Comparison of ENCODE assay signal across 9 cellular contexts in genomic region chr21:31732538-31732864, GRCh38. TPM values are rescaled to one million over a fixed set of nuclear protein-coding genes. Genes with fewer than 3 reads are reported as not detected.
A peak's percentile ranks its signal among the peaks of the same experiment; 100 is the strongest.
DNase-seq lines count a peak whose midpoint lies in the region; ATAC-seq, FAIRE-seq and TF ChIP-seq lines count a peak whose summit lies in the region.
"Had no signal": no experiment of that assay in that cellular context is flagged by ENCODE, and none has a peak within 500 bp of the region (broad histone marks: within the 10 kb centered on the region; RNA-seq: fewer than 3 reads in every experiment).

No MANE protein-coding gene starts in this region.

- H3K9me3 Mint-ChIP-seq in activated CD8-positive, alpha-beta T cell treated with anti-CD3 and anti-CD28 coated beads, Interleukin-2, amount 10 ng/mL, durations not matched to agents 7 days and 5 days (ENCODE audit: insufficient read depth): no peaks in the 10 kb centered on the region
- H3K9me3 Mint-ChIP-seq: mesothelial cell of epicardium had no signal

- no peak overlapping the region for H3K27ac Mint-ChIP-seq in activated CD8-positive, alpha-beta T cell treated with anti-CD3 and anti-CD28 coated beads, Interleukin-2, amount 10 ng/mL, durations not matched to agents 7 days and 5 days

- intact Hi-C loops in endothelial cell of umbilical vein (cut with micrococcal nuclease): loop anchor here (5.0 kb wide), 1 partner anchor 810 kb away; no protein-coding TSS in a partner anchor

- no peak for TF ChIP-seq CTCF in endothelial cell of umbilical vein (IDR thresholded peaks at IDR 0.05; ENCODE audit: extremely low read depth in 1 of 2, insufficient read depth in 1 of 2, low read depth in 1 of 2, low read length in 2 of 2)

- TF ChIP-seq POLR2A in endothelial cell of umbilical vein (IDR thresholded peaks at IDR 0.05; ENCODE audit: low read depth, low read length): no peak

- H3K36me3 ChIP-seq in BLaER1 (peaks cover 18% of the 10 kb centered on the region), KOPT-K1 (ENCODE audit: insufficient read depth, low read length) (peaks cover 15% of the 10 kb centered on the region; the same call in 1 of the 2 replicates), endothelial cell of umbilical vein (ENCODE audit: control insufficient read depth in 2 of 2, extremely low read depth in 1 of 2, insufficient read depth in 2 of 2, low read length in 2 of 2) (no peaks in the 10 kb centered on the region), neuron (ENCODE audit: insufficient read depth, low read length) (no peaks in the 10 kb centered on the region)

- H3K9me1 ChIP-seq in endothelial cell of umbilical vein (replicated peaks; ENCODE audit: control insufficient read depth, extremely low read depth, insufficient read depth, low read length): no peaks in the 10 kb centered on the region

- H3K4me2 ChIP-seq in BLaER1 (peak overlapping the region; percentile 94), endothelial cell of umbilical vein (ENCODE audit: insufficient read depth, low read length) (peak overlapping the region; percentile 79)

- no peak for DNase-seq in endothelial cell of umbilical vein (ENCODE audit: low read depth, low spot score)
- no peak for DNase-seq in SKM-1 (lab: John Stamatoyannopoulos, UW; ENCODE audit: unreplicated experiment)
- DNase-seq in activated CD8-positive, alpha-beta T cell treated with anti-CD3 and anti-CD28 coated beads, Interleukin-2, amount 10 ng/mL, durations not matched to agents 7 days and 5 days: no peak
- no peak for DNase-seq in NCI-H2107 (lab: John Stamatoyannopoulos, UW)

- peaks cover 1% of the 10 kb centered on the region; the same call in 1 of the 2 replicates for H3K9me3 ChIP-seq in BLaER1
- no peaks in the 10 kb centered on the region for H3K9me3 ChIP-seq in KOPT-K1 (ENCODE audit: insufficient read depth, low read length, poor library complexity, severe bottlenecking)
- H3K9me3 ChIP-seq in endothelial cell of umbilical vein (replicated peaks; ENCODE audit: control insufficient read depth, insufficient read depth, low read length): no peaks in the 10 kb centered on the region
- H3K9me3 ChIP-seq in neuron (ENCODE audit: low read length): no peaks in the 10 kb centered on the region

- ATAC-seq in activated CD8-positive, alpha-beta T cell treated with anti-CD3 and anti-CD28 coated beads, Interleukin-2, amount 10 ng/mL, durations not matched to agents 7 days and 5 days: no peak
- no peak for ATAC-seq in GM19324 (IDR thresholded peaks at IDR 0.05; ENCODE audit: low FRiP score, unreplicated experiment)

- H3K36me3 Mint-ChIP-seq in activated CD8-positive, alpha-beta T cell treated with anti-CD3 and anti-CD28 coated beads, Interleukin-2, amount 10 ng/mL, durations not matched to agents 7 days and 5 days (ENCODE audit: low read depth): no peaks in the 10 kb centered on the region
- H3K36me3 Mint-ChIP-seq: mesothelial cell of epicardium had no signal

- H2AFZ ChIP-seq in endothelial cell of umbilical vein (ENCODE audit: low read depth, low read length): peak overlapping the region; percentile 78
- H2AFZ ChIP-seq in neuron (ENCODE audit: low read depth, low read length): peak overlapping the region; percentile 75

- dilution Hi-C loops in endothelial cell of umbilical vein (cut with MboI; ENCODE audit: extremely low pct_ligation_motif_present, low sequenced_read_pairs): no loop called here

- H3K9ac ChIP-seq in BLaER1 (peak overlapping the region; percentile 99), endothelial cell of umbilical vein (replicated peaks; ENCODE audit: extremely low read depth, insufficient read depth, low read length) (peak overlapping the region; percentile 78)

- POLR2A ChIA-PET in endothelial cell of umbilical vein (lab: Charles Lee): no interaction called here
- POLR2A ChIA-PET in activated CD8-positive, alpha-beta T cell treated with anti-CD3 and anti-CD28 coated beads, Interleukin-2, amount 10 ng/mL, durations not matched to agents 7 days and 5 days (lab: Charles Lee): interaction anchor here (0.6 to 0.9 kb wide), 4 partner anchors 13 to 174 kb away, joined by 3 read pairs; no protein-coding TSS in a partner anchor

- H3K27ac ChIP-seq in BLaER1 (peak overlapping the region; percentile 98), KOPT-K1 (ENCODE audit: low read depth, low read length, poor library complexity, severe bottlenecking) (peak overlapping the region; percentile 90), endothelial cell of umbilical vein (ENCODE audit: insufficient read depth, low read depth, low read length) (peak overlapping the region; percentile 60)

- FAIRE-seq in endothelial cell of umbilical vein (lab: Jason Lieb, UNC): peak; percentile 82

- TSS peak; percentile 77 for BruUV-seq in endothelial cell of umbilical vein (replicated peaks; lab: Mats Ljungman, UMichigan)

- no peaks in the 10 kb centered on the region for H3K27me3 Mint-ChIP-seq in activated CD8-positive, alpha-beta T cell treated with anti-CD3 and anti-CD28 coated beads, Interleukin-2, amount 10 ng/mL, durations not matched to agents 7 days and 5 days (ENCODE audit: low read depth)

- H3K4me3 ChIP-seq in BLaER1: peak overlapping the region; percentile 99
- H3K4me3 ChIP-seq in endothelial cell of umbilical vein (replicated peaks in 1 of 3; ENCODE audit: insufficient read depth in 1 of 3, low read depth in 1 of 3, low read length in 3 of 3): peak overlapping the region; percentile 25 to 72 (median 52)
- peak overlapping the region; percentile 63 for H3K4me3 ChIP-seq in neuron (ENCODE audit: low read length)

- CTCF ChIA-PET in endothelial cell of umbilical vein (lab: Charles Lee): no interaction called here
- CTCF ChIA-PET in activated CD8-positive, alpha-beta T cell treated with anti-CD3 and anti-CD28 coated beads, Interleukin-2, amount 10 ng/mL, durations not matched to agents 7 days and 5 days (lab: Charles Lee): no interaction called here

- H3K27me3 ChIP-seq in BLaER1 (no peaks in the 10 kb centered on the region), endothelial cell of umbilical vein (ENCODE audit: control insufficient read depth in 2 of 2, insufficient read depth in 2 of 2, low read length in 2 of 2) (no peaks in the 10 kb centered on the region), neuron (ENCODE audit: insufficient read depth, low read length) (no peaks in the 10 kb centered on the region)

- H4K20me1 ChIP-seq in BLaER1 (peaks cover 42% of the 10 kb centered on the region), endothelial cell of umbilical vein (replicated peaks; ENCODE audit: control insufficient read depth, extremely low read depth, insufficient read depth, low read length) (peaks cover 13% of the 10 kb centered on the region)

- H3K4me3 Mint-ChIP-seq in activated CD8-positive, alpha-beta T cell treated with anti-CD3 and anti-CD28 coated beads, Interleukin-2, amount 10 ng/mL, durations not matched to agents 7 days and 5 days: no peak overlapping the region

- H3K4me1 ChIP-seq in BLaER1 (peaks cover 56% of the 10 kb centered on the region), endothelial cell of umbilical vein (ENCODE audit: control insufficient read depth, extremely low read depth, insufficient read depth, low read length) (peaks cover 28% of the 10 kb centered on the region), neuron (ENCODE audit: insufficient read depth, low read length) (peaks cover 29% of the 10 kb centered on the region)

- H3K4me1 Mint-ChIP-seq in activated CD8-positive, alpha-beta T cell treated with anti-CD3 and anti-CD28 coated beads, Interleukin-2, amount 10 ng/mL, durations not matched to agents 7 days and 5 days (ENCODE audit: low read depth): no peaks in the 10 kb centered on the region

- peaks cover 43% of the 10 kb centered on the region for H3K79me2 ChIP-seq in endothelial cell of umbilical vein (ENCODE audit: control insufficient read depth, insufficient read depth, low read length)

TF ChIP-seq in endothelial cell of umbilical vein, 7 proteins besides CTCF, POLR2A, EP300 and RAD21:
- TF ChIP-seq MAX (IDR thresholded peaks at IDR 0.05; ENCODE audit: insufficient read depth, insufficient read length) (no peak), GATA2 (IDR thresholded peaks at IDR 0.05; ENCODE audit: insufficient read depth, insufficient read length, low read depth, low read length) (no peak), MYC (IDR thresholded peaks at IDR 0.05; ENCODE audit: low read depth, low read length) (no peak)
TF ChIP-seq in endothelial cell of umbilical vein: peak in this region for 0.

RNA-seq across cellular contexts. Expression of gene SCAF4, which starts 0.6 kb away (rescaled TPM):
- 41.2 and 42.0 TPM in 2 replicates for total RNA-seq in endothelial cell of umbilical vein
- polyA plus RNA-seq in endothelial cell of umbilical vein: 11.4 and 12.2 TPM in 2 replicates
- 8.8 TPM in 2 replicates for polyA plus RNA-seq in endothelial cell of umbilical vein (2011; cell fraction: cytosol; rRNA removed)
- 40.6 and 40.9 TPM in 2 replicates for polyA plus RNA-seq in endothelial cell of umbilical vein (2011; cell fraction: nucleus; rRNA removed)
- 21.0 and 23.1 TPM in 2 replicates for polyA plus RNA-seq in endothelial cell of umbilical vein (2012)
- 19.2 and 26.0 TPM in 2 replicates for polyA minus RNA-seq in endothelial cell of umbilical vein
- polyA minus RNA-seq in endothelial cell of umbilical vein (2011; cell fraction: cytosol; rRNA and poly(A)+ RNA removed): 6.0 TPM
- polyA minus RNA-seq in endothelial cell of umbilical vein (2011; cell fraction: nucleus; rRNA and poly(A)+ RNA removed): 50.2 and 63.8 TPM in 2 replicates
- 10 to 100 TPM; 53.2 TPM for total RNA-seq in activated CD8-positive, alpha-beta T cell treated with anti-CD3 and anti-CD28 coated beads, Interleukin-2, amount 10 ng/mL, durations not matched to agents 7 days and 5 days
